32 cellular contexts compared by ENCODE assay signal in the genomic region with DNA sequence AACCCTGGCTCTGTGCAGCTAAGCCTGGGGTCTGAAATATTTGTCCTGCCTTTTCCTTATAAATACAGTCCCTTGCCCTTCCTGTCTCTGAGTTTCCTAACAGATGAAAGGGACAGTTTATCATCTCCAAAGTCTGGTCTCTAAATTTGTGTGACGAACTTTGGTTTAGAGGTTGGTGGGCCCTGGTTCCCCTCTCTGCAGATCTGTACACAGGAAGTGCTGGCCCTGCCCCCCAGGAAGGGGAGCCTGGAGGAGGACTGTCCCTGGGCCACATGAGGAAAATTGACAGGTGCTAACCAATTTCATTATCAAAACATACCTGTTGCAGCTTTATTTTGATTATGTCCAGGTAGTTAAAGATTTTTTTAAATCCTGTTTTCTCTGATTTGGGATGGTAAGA. TPM values are rescaled to one million over a fixed set of nuclear protein-coding genes. Genes with fewer than 3 reads are reported as not detected.
DNase-seq lines count a peak whose midpoint lies in the region; ATAC-seq and TF ChIP-seq lines count a peak whose summit lies in the region.
"Had no signal": no experiment of that assay in that cellular context is flagged by ENCODE, and none has a peak within 500 bp of the region (broad histone marks: within the 10 kb centered on the region; RNA-seq: fewer than 3 reads in every experiment).

No MANE protein-coding gene starts in this region.

- peak overlapping the region; percentile 52 for H3K27ac Mint-ChIP-seq in activated naive CD8-positive, alpha-beta T cell treated with anti-CD3 and anti-CD28 coated beads, Interleukin-2, amount 50 U/mL, for 24 hours
- H3K27ac Mint-ChIP-seq: dendritic cell treated with granulocyte-macrophage colony-stimulating factor and Interleukin-4, amounts not matched to agents 40 ng/mL and 50 ng/mL, for 4 days; IgD-negative memory B cell had no signal

- H3K4me1 ChIP-seq in cardiac muscle cell (ENCODE audit: low read depth): peaks cover 13% of the 10 kb centered on the region
- H3K4me1 ChIP-seq in spleen: peaks cover 0 to 53% (median 18%) of the 10 kb centered on the region in 6 donors

- no peak for TF ChIP-seq CTCF in cardiac muscle cell (IDR thresholded peaks at IDR 0.05; ENCODE audit: low read depth, low read length)
- TF ChIP-seq CTCF in spleen (IDR thresholded peaks at IDR 0.05 in 8 of 11, conservative IDR thresholded peaks at IDR 0.05 in 3 of 11): no peak

- H3K36me3 ChIP-seq in cardiac muscle cell (peaks cover 6% of the 10 kb centered on the region), KOPT-K1 (ENCODE audit: insufficient read depth, low read length) (peaks cover 55% of the 10 kb centered on the region), spleen (peaks cover 0 to 66% (median 34%) of the 10 kb centered on the region in 6 donors)

- H3K9me3 ChIP-seq in cardiac muscle cell (ENCODE audit: low read depth) (no peaks in the 10 kb centered on the region), KOPT-K1 (ENCODE audit: insufficient read depth, low read length, poor library complexity, severe bottlenecking) (no peaks in the 10 kb centered on the region), spleen (no peaks in the 10 kb centered on the region)
- H3K9me3 ChIP-seq: esophagus muscularis mucosa, left ventricle myocardium inferior, SJSA1 had no signal

- H3K27ac ChIP-seq in cardiac muscle cell (peak overlapping the region; percentile 64), KOPT-K1 (ENCODE audit: low read depth, low read length, poor library complexity, severe bottlenecking) (peak overlapping the region; percentile 31), spleen (peak overlapping the region in 2 of 8 donors; percentile 6 to 49)
- H3K27ac ChIP-seq: esophagus muscularis mucosa, left ventricle myocardium inferior, SJSA1 had no signal

- no peak overlapping the region for H3K4me3 ChIP-seq in cardiac muscle cell
- H3K4me3 ChIP-seq in spleen: no peak overlapping the region
- H3K4me3 ChIP-seq: esophagus muscularis mucosa, left ventricle myocardium inferior, SJSA1 had no signal

- WGBS in spleen, 5 donors: 22 to 45% (median 25%) methylated on average over 1 of the region's 1 CpG

- H3K27me3 ChIP-seq in cardiac muscle cell (no peaks in the 10 kb centered on the region), spleen (replicated peaks in 1 of 7) (no peaks in the 10 kb centered on the region)
- H3K27me3 ChIP-seq: esophagus muscularis mucosa, SJSA1 had no signal

- intact Hi-C loops in left cardiac atrium (cut with DNase I): no loop called here
- intact Hi-C loops in spleen (cut with DNase I; ENCODE audit: low total_unique reads): no loop called here

- peaks cover 25% of the 10 kb centered on the region for H3K36me3 Mint-ChIP-seq in activated naive CD8-positive, alpha-beta T cell treated with anti-CD3 and anti-CD28 coated beads, Interleukin-2, amount 50 U/mL, for 24 hours (ENCODE audit: low read depth)
- H3K36me3 Mint-ChIP-seq: IgD-negative memory B cell had no signal

- TF ChIP-seq POLR2A in spleen (IDR thresholded peaks at IDR 0.05): no peak

- no peaks in the 10 kb centered on the region for H3K9me3 Mint-ChIP-seq in activated naive CD8-positive, alpha-beta T cell treated with anti-CD3 and anti-CD28 coated beads, Interleukin-2, amount 50 U/mL, for 24 hours
- H3K9me3 Mint-ChIP-seq: central memory CD8-positive, alpha-beta T cell; dendritic cell treated with granulocyte-macrophage colony-stimulating factor and Interleukin-4, amounts not matched to agents 40 ng/mL and 50 ng/mL, for 4 days; IgD-negative memory B cell; WTC11 had no signal

- no peaks in the 10 kb centered on the region for H3K27me3 Mint-ChIP-seq in activated naive CD8-positive, alpha-beta T cell treated with anti-CD3 and anti-CD28 coated beads, Interleukin-2, amount 50 U/mL, for 24 hours
- H3K27me3 Mint-ChIP-seq: central memory CD8-positive, alpha-beta T cell; dendritic cell treated with granulocyte-macrophage colony-stimulating factor and Interleukin-4, amounts not matched to agents 40 ng/mL and 50 ng/mL, for 4 days; IgD-negative memory B cell had no signal

- DNase-seq in cardiac muscle cell (ENCODE audit: low read depth in 1 of 2, low spot score in 1 of 2) (no peak), left cardiac atrium (no peak), spleen (peak; percentile 13), KG1 (lab: John Stamatoyannopoulos, UW) (no peak), NCI-H1694 (lab: John Stamatoyannopoulos, UW) (no peak)
- no peak for DNase-seq in activated naive CD8-positive, alpha-beta T cell treated with anti-CD3 and anti-CD28 coated beads, Interleukin-2, amount 50 U/mL, for 24 hours
- DNase-seq: activated CD4-positive, alpha-beta T cell treated with anti-CD3 and anti-CD28 coated beads, Interleukin-2, amount 50 U/mL, for 1 hour; DMS79; foreskin fibroblast; GDM1; head of caudate nucleus; islet precursor cell; left ventricle myocardium inferior; NCI-H1092; NCI-H187; NCI-H2171; NCI-H82; nucleus accumbens; RPMI8226; stimulated activated CD4-positive, alpha-beta T cell treated with anti-CD3 and anti-CD28 coated beads, Interleukin-15, amount 100 ng/mL, for 24 hours; stimulated activated CD4-positive, alpha-beta T cell treated with anti-CD3 and anti-CD28 coated beads, Interleukin-4, amount 100 ng/mL, for 4 hours; substantia nigra; trophoblast cell had no signal

- ATAC-seq in left cardiac atrium (no peak), HG02981 (IDR thresholded peaks at IDR 0.05; ENCODE audit: unreplicated experiment) (no peak)
- no peak for ATAC-seq in activated naive CD8-positive, alpha-beta T cell treated with anti-CD3 and anti-CD28 coated beads, Interleukin-2, amount 50 U/mL, for 24 hours
- ATAC-seq: WTC11 had no signal

- H3K4me1 Mint-ChIP-seq in activated naive CD8-positive, alpha-beta T cell treated with anti-CD3 and anti-CD28 coated beads, Interleukin-2, amount 50 U/mL, for 24 hours: peaks cover 25% of the 10 kb centered on the region

- H3K4me3 Mint-ChIP-seq in activated naive CD8-positive, alpha-beta T cell treated with anti-CD3 and anti-CD28 coated beads, Interleukin-2, amount 50 U/mL, for 24 hours: no peak overlapping the region
- H3K4me3 Mint-ChIP-seq: central memory CD8-positive, alpha-beta T cell; dendritic cell treated with granulocyte-macrophage colony-stimulating factor and Interleukin-4, amounts not matched to agents 40 ng/mL and 50 ng/mL, for 4 days; endodermal cell; IgD-negative memory B cell; WTC11 had no signal

RNA-seq across cellular contexts. Expression of a gene that starts 34.5 kb away (rescaled TPM):
- 40.5 and 43.5 TPM in 2 replicates for total RNA-seq in cardiac muscle cell
- polyA plus RNA-seq in cardiac muscle cell: 37.3 and 45.0 TPM in 2 replicates
- 10 to 100 TPM; 30.0 to 38.4 TPM for total RNA-seq in left cardiac atrium
- 10 to 100 TPM; 28.0 to 41.2 (median 35.3) TPM for total RNA-seq in spleen
- polyA plus RNA-seq in spleen: 10 to 100 TPM; 15.6 to 21.0 (median 17.3) TPM

RNA-seq across cellular contexts. Expression of a gene that starts 46.5 kb away (rescaled TPM):
- 1,301 and 1,791 TPM in 2 replicates for total RNA-seq in cardiac muscle cell
- 675 and 686 TPM in 2 replicates for polyA plus RNA-seq in cardiac muscle cell
- total RNA-seq in left cardiac atrium: 10 to 100 TPM; 67.1 to 87.1 TPM
- total RNA-seq in spleen: 10 to 100 TPM; 13.9 to 42.6 (median 36.9) TPM
- polyA plus RNA-seq in spleen: 1 to 10 TPM; 4.2 to 8.4 (median 6.4) TPM

Comparison
In these comparisons a context has a peak if more than half of its experiments do, and no peak if none do; other contexts are left out.
1. RNA of a gene that starts 46.5 kb away (total RNA-seq): 1,301 to 1,791 TPM in cardiac muscle cell; 67.1 to 87.1 TPM in left cardiac atrium and 13.9 to 42.6 TPM in spleen; every median in the first group is over 10 times any median in the second.